22 cellular contexts compared by ENCODE assay signal in the genomic region with DNA sequence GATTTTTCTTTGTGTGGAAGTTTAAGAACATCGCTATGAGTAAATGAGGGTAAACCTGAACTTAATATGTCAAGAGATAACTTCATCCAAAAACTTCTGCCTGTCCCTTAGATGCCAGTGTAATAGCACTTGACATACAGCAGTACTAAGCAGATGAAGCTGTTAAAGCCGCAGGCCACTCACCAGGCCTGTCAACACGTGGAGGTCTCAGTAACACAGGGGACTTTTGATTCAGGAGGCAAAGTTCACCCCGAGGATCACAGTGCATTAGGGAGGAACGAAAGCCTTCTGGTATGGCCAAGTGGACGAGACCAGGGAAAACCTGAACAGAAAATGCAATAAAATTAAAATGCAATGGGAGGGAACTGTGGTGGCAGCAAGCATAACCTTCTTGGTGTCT.
A peak's percentile ranks its signal among the peaks of the same experiment; 100 is the strongest.
DNase-seq lines count a peak whose midpoint lies in the region; ATAC-seq, FAIRE-seq and TF ChIP-seq lines count a peak whose summit lies in the region.
"Had no signal": no experiment of that assay in that cellular context is flagged by ENCODE, and none has a peak within 500 bp of the region (broad histone marks: within the 10 kb centered on the region; RNA-seq: fewer than 3 reads in every experiment).

No MANE protein-coding gene starts in this region.

- no peak overlapping the region for H3K18ac ChIP-seq in H1 (ENCODE audit: extremely low read depth, low read length)

- H3K27ac ChIP-seq in HepG2 (ENCODE audit: extremely low read length, insufficient read depth, low read length): no peak overlapping the region
- no peak overlapping the region for H3K27ac ChIP-seq in right lobe of liver
- H3K27ac ChIP-seq in H1 (ENCODE audit: low read depth, low read length): no peak overlapping the region
- H3K27ac ChIP-seq in liver (ENCODE audit: low read depth in 1 of 2, low read length in 2 of 2): no peak overlapping the region
- H3K27ac ChIP-seq: BLaER1 had no signal

- H3K4me1 ChIP-seq in HepG2 (ENCODE audit: insufficient read depth, low read length): peaks cover 28% of the 10 kb centered on the region
- no peaks in the 10 kb centered on the region for H3K4me1 ChIP-seq in right lobe of liver
- no peaks in the 10 kb centered on the region for H3K4me1 ChIP-seq in H1 (replicated peaks in 1 of 4; ENCODE audit: control insufficient read depth in 3 of 4, insufficient read depth in 4 of 4, low read length in 3 of 4)
- H3K4me1 ChIP-seq in liver (ENCODE audit: control insufficient read depth in 4 of 4, insufficient read depth in 4 of 4, low read length in 3 of 4): no peaks in the 10 kb centered on the region
- H3K4me1 ChIP-seq: BE2C, BLaER1, Caco-2 had no signal

- ATAC-seq in HepG2 (peak; percentile 67), right lobe of liver (no peak), GM18505 (IDR thresholded peaks at IDR 0.05; ENCODE audit: unreplicated experiment) (no peak)

- H4K8ac ChIP-seq in H1 (ENCODE audit: extremely low read depth, insufficient read depth, low read length): no peak overlapping the region

- H2AK5ac ChIP-seq in H1 (ENCODE audit: low read depth, low read length): no peak overlapping the region

- no TSS peak for BruUV-seq in HepG2 (replicated peaks; lab: Mats Ljungman, UMichigan)

- H3K4me2 ChIP-seq in HepG2 (ENCODE audit: low read depth, low read length) (peak overlapping the region; percentile 19; the same call in 1 of the 2 replicates), H1 (ENCODE audit: insufficient read depth in 1 of 2, low read depth in 2 of 2, low read length in 2 of 2) (no peak overlapping the region)
- H3K4me2 ChIP-seq: BLaER1 had no signal

- H4K91ac ChIP-seq in H1 (replicated peaks; ENCODE audit: insufficient read length, low read length): no peak overlapping the region

- H2BK15ac ChIP-seq in H1 (ENCODE audit: low read length): no peak overlapping the region

- H2BK20ac ChIP-seq in H1 (ENCODE audit: low read length): no peak overlapping the region

- H3K4ac ChIP-seq in H1 (replicated peaks; ENCODE audit: insufficient read length, low read depth, low read length): no peak overlapping the region

- no peak overlapping the region for H3K23ac ChIP-seq in H1 (ENCODE audit: insufficient read length)

- no peaks in the 10 kb centered on the region for H4K20me1 ChIP-seq in HepG2 (ENCODE audit: insufficient read depth, low read length)
- H4K20me1 ChIP-seq in H1 (replicated peaks in 1 of 2; ENCODE audit: control insufficient read depth in 1 of 2, insufficient read depth in 2 of 2, low read length in 2 of 2): no peaks in the 10 kb centered on the region
- H4K20me1 ChIP-seq: BLaER1 had no signal

- in situ Hi-C loops in HepG2 (cut with HindIII; ENCODE audit: extremely low pct_ligation_motif_present, low pct_unique_long_range_greater_than_20kb): no loop called here

- H3K27me3 ChIP-seq in HepG2 (ENCODE audit: control insufficient read depth in 1 of 2, insufficient read depth in 2 of 2, low read length in 2 of 2) (no peaks in the 10 kb centered on the region; a peak in 1 of 5 replicates), right lobe of liver (no peaks in the 10 kb centered on the region), H1 (replicated peaks in 1 of 4; ENCODE audit: control insufficient read depth in 3 of 4, extremely low read depth in 1 of 4, insufficient read depth in 3 of 4, low read length in 3 of 4) (no peaks in the 10 kb centered on the region), liver (ENCODE audit: control insufficient read depth in 4 of 4, insufficient read depth in 4 of 4, low read length in 3 of 4) (no peaks in the 10 kb centered on the region)
- H3K27me3 ChIP-seq: BE2C, BLaER1 had no signal

- intact Hi-C loops in HepG2 (cut with micrococcal nuclease; ENCODE audit: unreplicated experiment): no loop called here
- intact Hi-C loops in right lobe of liver (cut with DNase I): no loop called here

- H3K79me1 ChIP-seq in H1 (ENCODE audit: low read depth, low read length): no peaks in the 10 kb centered on the region

- TF ChIP-seq CTCF in HepG2 (CRISPR knock-in tag; IDR thresholded peaks at IDR 0.05) (no peak), right lobe of liver (IDR thresholded peaks at IDR 0.05) (no peak), H1 (IDR thresholded peaks at IDR 0.05; ENCODE audit: control extremely low read depth in 1 of 3, insufficient read depth in 1 of 3, low read depth in 1 of 3, low read length in 3 of 3) (no peak), liver (IDR thresholded peaks at IDR 0.05; ENCODE audit: low read depth, low read length, missing input control) (no peak)

- H3K79me2 ChIP-seq in HepG2 (ENCODE audit: insufficient read depth, low read length) (no peaks in the 10 kb centered on the region), H1 (ENCODE audit: control insufficient read depth in 1 of 2, insufficient read depth in 2 of 2, low read length in 2 of 2) (no peaks in the 10 kb centered on the region)

- CTCF ChIA-PET in HepG2 (lab: Yijun Ruan, JAX; ENCODE audit: low intra/inter-chr PET ratio, low total read pairs): no interaction called here
- CTCF ChIA-PET in H1 (lab: Charles Lee; ENCODE audit: partially characterized antibody): interaction anchor here (0.9 kb wide), 1 partner anchor 12 kb away, joined by 3 read pairs; no protein-coding TSS in a partner anchor

- TF ChIP-seq EP300 in HepG2 (IDR thresholded peaks at IDR 0.05; ENCODE audit: low read depth in 2 of 2, low read length in 2 of 2) (no peak), HepG2 (CRISPR knock-in tag; IDR thresholded peaks at IDR 0.05; ENCODE audit: borderline replicate concordance) (no peak), H1 (IDR thresholded peaks at IDR 0.05; ENCODE audit: borderline replicate concordance in 1 of 2, low read depth in 2 of 2, low read length in 2 of 2) (no peak)

- no peak overlapping the region for H4K5ac ChIP-seq in H1 (ENCODE audit: insufficient read length, low read depth, low read length)

- H2AFZ ChIP-seq in HepG2 (ENCODE audit: low read length) (no peak overlapping the region), H1 (ENCODE audit: low read length) (0 out of 2 replicates have a peak overlapping the region, but pooled peaks have one; percentile 27)

- no peak overlapping the region for H2BK5ac ChIP-seq in H1 (ENCODE audit: low read depth, low read length)

- H3K9me3 ChIP-seq in HepG2 (ENCODE audit: low read length) (0 out of 2 replicates have a peak, but pooled peaks cover 4% of the 10 kb centered on the region), right lobe of liver (no peaks in the 10 kb centered on the region), H1 (ENCODE audit: insufficient read depth in 2 of 2, low read depth in 1 of 2, low read length in 1 of 2) (no peaks in the 10 kb centered on the region; a peak in 1 of 4 replicates), liver (ENCODE audit: control insufficient read depth in 4 of 4, low read length in 3 of 4) (no peaks in the 10 kb centered on the region)
- H3K9me3 ChIP-seq: BE2C, BLaER1, Caco-2 had no signal

- H3K14ac ChIP-seq in H1 (ENCODE audit: insufficient read length): no peak overlapping the region

- FAIRE-seq in HepG2 (lab: Jason Lieb, UNC): no peak
- no peak for FAIRE-seq in H1 (lab: Jason Lieb, UNC)
- FAIRE-seq: A204.1, D721Med, G401.6, GM12891, GM18507 had no signal

- H3K36me3 ChIP-seq in HepG2 (replicated peaks in 1 of 2; ENCODE audit: control insufficient read depth in 1 of 2, insufficient read depth in 2 of 2, low read length in 2 of 2) (no peaks in the 10 kb centered on the region), right lobe of liver (no peaks in the 10 kb centered on the region), H1 (ENCODE audit: control insufficient read depth in 2 of 4, insufficient read depth in 4 of 4, low read length in 3 of 4) (no peaks in the 10 kb centered on the region), liver (ENCODE audit: control insufficient read depth in 4 of 4, insufficient read depth in 3 of 4, low read depth in 1 of 4, low read length in 3 of 4) (no peaks in the 10 kb centered on the region)
- H3K36me3 ChIP-seq: BE2C, BLaER1 had no signal

- DNase-seq in HepG2 (ENCODE audit: low spot score) (peak; percentile 25), right lobe of liver (no peak), H1 (ENCODE audit: low read depth in 1 of 2, low spot score in 2 of 2) (no peak), COR-L47 (lab: John Stamatoyannopoulos, UW) (no peak)
- DNase-seq: 8988T; ACHN; BE2C; C1 segment of cervical spinal cord; Caco-2; Calu3; CD4-positive, alpha-beta memory T cell; CD4-positive, CD25-positive, alpha-beta regulatory T cell; CD8-positive, alpha-beta memory T cell; GF-D8 had no signal

- no peak for TF ChIP-seq POLR2A in HepG2 (IDR thresholded peaks at IDR 0.05; ENCODE audit: insufficient read depth in 1 of 2, low read depth in 2 of 2, low read length in 2 of 2)
- TF ChIP-seq POLR2A in right lobe of liver (IDR thresholded peaks at IDR 0.05): no peak
- no peak for TF ChIP-seq POLR2A in H1 (IDR thresholded peaks at IDR 0.05; ENCODE audit: control extremely low read depth in 1 of 2, low read depth in 2 of 2, low read length in 2 of 2)
- no peak for TF ChIP-seq POLR2A in GM18505 (IDR thresholded peaks at IDR 0.05; ENCODE audit: borderline replicate concordance, extremely low read depth, insufficient read depth, insufficient read length)

- TF ChIP-seq RAD21 in HepG2 (CRISPR knock-in tag; IDR thresholded peaks at IDR 0.05) (no peak), H1 (IDR thresholded peaks at IDR 0.05 in 1 of 2, conservative IDR thresholded peaks at IDR 0.05 in 1 of 2; ENCODE audit: low read depth in 2 of 2, low read length in 2 of 2) (no peak), liver (IDR thresholded peaks at IDR 0.05) (no peak)

- WGBS in HepG2 (ENCODE audit: low lambda C conversion rate): 22% methylated on average over 6 of the region's 6 CpGs
- WGBS in right lobe of liver (ENCODE audit: insufficient coverage, low coverage, low lambda C conversion rate, missing lambda C conversion rate): 29% methylated on average over 5 of the region's 6 CpGs
- WGBS in H1 (ENCODE audit: extremely low coverage in 1 of 2, insufficient coverage in 1 of 2, insufficient read length in 1 of 2, insufficient replicate concordance in 2 of 2, low coverage in 1 of 2, low lambda C conversion rate in 2 of 2, missing lambda C conversion rate in 1 of 2), 2 experiments: 90% methylated on average over 6 of the region's 6 CpGs; no CpG with 5 or more reads in 1 of the 2 experiments
- WGBS in liver: 51% methylated on average over 6 of the region's 6 CpGs

- H2BK120ac ChIP-seq in H1 (replicated peaks; ENCODE audit: low read depth, low read length): no peak overlapping the region

- no peaks in the 10 kb centered on the region for H3K23me2 ChIP-seq in H1 (ENCODE audit: low read depth, low read length)

- H3K4me3 ChIP-seq in HepG2 (replicated peaks in 1 of 3; ENCODE audit: insufficient read depth in 1 of 3, low read depth in 2 of 3, low read length in 3 of 3) (no peak overlapping the region), right lobe of liver (no peak overlapping the region), H1 (ENCODE audit: extremely low read depth in 1 of 4, insufficient read depth in 2 of 4, low read depth in 3 of 4, low read length in 4 of 4) (no peak overlapping the region), liver (ENCODE audit: low read depth in 1 of 3, low read length in 3 of 3) (no peak overlapping the region)
- H3K4me3 ChIP-seq: BLaER1 had no signal

- no peak overlapping the region for H2BK12ac ChIP-seq in H1 (ENCODE audit: low read depth, low read length)

- POLR2A ChIA-PET in HepG2 (lab: Yijun Ruan, JAX): no interaction called here
- POLR2A ChIA-PET in H1 (lab: Charles Lee; ENCODE audit: partially characterized antibody): interaction anchor here (1.4 kb wide), 1 partner anchor 17 kb away, joined by 3 read pairs; no protein-coding TSS in a partner anchor

- H3K56ac ChIP-seq in H1 (replicated peaks; ENCODE audit: insufficient read length, low read depth, low read length): no peak overlapping the region

- H3K9ac ChIP-seq in HepG2 (ENCODE audit: insufficient read depth, low read depth, low read length) (no peak overlapping the region), H1 (replicated peaks in 1 of 4; ENCODE audit: extremely low read depth in 1 of 4, low read depth in 3 of 4, low read length in 3 of 4) (no peak overlapping the region), liver (ENCODE audit: low read depth in 1 of 2, low read length in 2 of 2) (no peak overlapping the region)
- H3K9ac ChIP-seq: BLaER1 had no signal
